ENCODE assay signal across 1 cellular context in genomic region chr5:132059043-132059695, GRCh38.
TF ChIP-seq lines count a peak whose summit lies in the region.

No MANE protein-coding gene starts in this region.

TF ChIP-seq in HepG2, 621 proteins besides CTCF, POLR2A, EP300 and RAD21 (continued from another document):
- peak; percentile 77 to 84 for TF ChIP-seq MAFK (conservative IDR thresholded peaks at IDR 0.05 in 1 of 2, IDR thresholded peaks at IDR 0.05 in 1 of 2; ENCODE audit: low read length in 2 of 2)
